2 cellular contexts compared by ENCODE assay signal in genomic region chr2:64532030-64532429, GRCh38.
A peak's percentile ranks its signal among the peaks of the same experiment; 100 is the strongest.
TF ChIP-seq lines count a peak whose summit lies in the region.

No MANE protein-coding gene starts in this region.

TF ChIP-seq in K562, 482 proteins besides CTCF, POLR2A, EP300 and RAD21 (continued from another document):
- TF ChIP-seq RBM25 (IDR thresholded peaks at IDR 0.05; ENCODE audit: low read depth, low read length, severe bottlenecking): peak; percentile 40
- TF ChIP-seq SMARCC2 (IDR thresholded peaks at IDR 0.05; ENCODE audit: low read depth): no peak
- no peak for TF ChIP-seq ARID3B (CRISPR knock-in tag; IDR thresholded peaks at IDR 0.05; ENCODE audit: borderline replicate concordance)
- no peak for TF ChIP-seq FOXK1 (CRISPR knock-in tag; IDR thresholded peaks at IDR 0.05; ENCODE audit: borderline replicate concordance)

TF ChIP-seq in HEK293T, 16 proteins besides CTCF, POLR2A, EP300 and RAD21 (continued from another document):
- TF ChIP-seq PKNOX1 (IDR thresholded peaks at IDR 0.05) (no peak), FOXA1 (IDR thresholded peaks at IDR 0.05) (no peak), BHLHE40 (IDR thresholded peaks at IDR 0.05; ENCODE audit: borderline replicate concordance) (no peak), SP1 (IDR thresholded peaks at IDR 0.05) (no peak), NFRKB (IDR thresholded peaks at IDR 0.05) (no peak), CTBP1 (IDR thresholded peaks at IDR 0.05; ENCODE audit: borderline replicate concordance) (no peak), TARDBP (IDR thresholded peaks at IDR 0.05) (no peak), L3MBTL2 (conservative IDR thresholded peaks at IDR 0.05) (no peak), LEF1 (IDR thresholded peaks at IDR 0.05; ENCODE audit: borderline replicate concordance) (no peak), ELF4 (IDR thresholded peaks at IDR 0.05) (no peak), FOXM1 (IDR thresholded peaks at IDR 0.05; ENCODE audit: borderline replicate concordance) (no peak), HDGF (IDR thresholded peaks at IDR 0.05; ENCODE audit: borderline replicate concordance) (no peak), FOXK2 (IDR thresholded peaks at IDR 0.05) (no peak), ZNF384 (IDR thresholded peaks at IDR 0.05) (no peak)
